Comparison of ENCODE assay signal across 1 cellular context in the genomic region with DNA sequence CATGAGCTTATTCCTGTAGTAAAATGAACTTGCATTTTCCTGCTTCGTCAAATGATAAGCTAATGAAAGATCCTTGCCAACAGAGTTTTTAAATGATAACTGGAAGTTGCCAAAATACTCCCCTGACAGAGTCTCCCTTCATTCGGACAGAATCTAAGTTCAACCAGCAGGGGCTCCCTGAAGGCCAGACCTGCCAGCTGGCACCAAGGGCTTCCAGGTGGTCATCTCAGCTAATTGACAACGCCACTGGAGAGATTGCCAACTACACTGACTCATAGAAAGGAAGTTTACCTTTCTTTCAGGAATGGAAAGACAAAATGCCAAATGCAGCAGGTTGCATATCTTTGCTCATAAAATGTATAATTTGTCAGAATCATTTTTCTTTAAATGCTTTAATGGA.
TF ChIP-seq lines count a peak whose summit lies in the region.

No MANE protein-coding gene starts in this region.

TF ChIP-seq in H1, 55 proteins besides CTCF, POLR2A, EP300 and RAD21:
- TF ChIP-seq EGR1 (IDR thresholded peaks at IDR 0.05; ENCODE audit: borderline replicate concordance, low read depth, low read length) (no peak), CBX5 (IDR thresholded peaks at IDR 0.05; ENCODE audit: low read depth, low read length) (no peak), BCL11A (IDR thresholded peaks at IDR 0.05; ENCODE audit: low read depth in 2 of 2, low read length in 2 of 2) (no peak), TBP (IDR thresholded peaks at IDR 0.05; ENCODE audit: low read depth, low read length) (no peak), TAF7 (optimal IDR thresholded peaks at IDR 0.05; ENCODE audit: borderline replicate concordance, low read depth, low read length) (no peak)
